ENCODE assay signal across 12 cellular contexts in the genomic region with DNA sequence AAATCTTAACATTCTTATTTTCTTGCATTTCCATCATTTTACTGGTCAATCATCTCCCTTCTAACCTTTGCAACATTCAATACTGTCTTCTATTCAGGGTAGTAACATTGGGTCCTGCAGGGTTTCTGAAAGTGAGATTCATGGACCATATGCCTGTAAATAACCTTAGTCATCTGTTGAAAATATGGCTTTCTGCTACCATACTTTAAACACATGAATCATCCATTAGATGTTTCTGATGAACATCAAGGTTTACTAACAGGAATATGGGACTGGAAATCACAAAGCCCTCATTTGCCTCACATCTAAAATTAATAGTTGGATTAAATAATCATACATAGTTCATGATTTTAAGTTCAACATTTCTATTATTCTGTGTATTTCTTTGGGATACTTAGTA.
DNase-seq lines count a peak whose midpoint lies in the region; ATAC-seq and TF ChIP-seq lines count a peak whose summit lies in the region.
"Had no signal": no experiment of that assay in that cellular context is flagged by ENCODE, and none has a peak within 500 bp of the region (broad histone marks: within the 10 kb centered on the region; RNA-seq: fewer than 3 reads in every experiment).

No MANE protein-coding gene starts in this region.

- peaks cover 21% of the 10 kb centered on the region for H3K4me1 ChIP-seq in osteoblast (ENCODE audit: insufficient read depth, low read length)

- H3K79me2 ChIP-seq in osteoblast (ENCODE audit: insufficient read depth, low read length): no peaks in the 10 kb centered on the region

- H4K20me1 ChIP-seq in osteoblast (ENCODE audit: insufficient read depth, low read length): no peaks in the 10 kb centered on the region

- no peak for TF ChIP-seq CTCF in HFFc6 (IDR thresholded peaks at IDR 0.05)
- TF ChIP-seq CTCF in VCaP (conservative IDR thresholded peaks at IDR 0.05): no peak
- TF ChIP-seq CTCF in nephron (IDR thresholded peaks at IDR 0.05; ENCODE audit: unreplicated experiment in 3 of 3): no peak
- TF ChIP-seq CTCF in osteoblast (IDR thresholded peaks at IDR 0.05; ENCODE audit: extremely low read depth, low read depth, low read length): no peak

- no peak overlapping the region for H2AFZ ChIP-seq in osteoblast (ENCODE audit: low read length)
- H2AFZ ChIP-seq: PC-9 had no signal

- no peaks in the 10 kb centered on the region for H3K36me3 ChIP-seq in osteoblast (ENCODE audit: insufficient read depth, low read length)

- H3K4me3 Mint-ChIP-seq in HFFc6 (no peak overlapping the region), nephron (no peak overlapping the region)
- H3K4me3 Mint-ChIP-seq: T-helper 17 cell had no signal

- ATAC-seq in GM18870 (IDR thresholded peaks at IDR 0.05; ENCODE audit: unreplicated experiment) (peak; percentile 30), left colon (no peak)
- ATAC-seq: T-helper 17 cell had no signal

- no peak overlapping the region for H3K4me3 ChIP-seq in osteoblast (ENCODE audit: insufficient read depth, low read length)
- H3K4me3 ChIP-seq: PC-9, SJCRH30 had no signal

- H3K27ac Mint-ChIP-seq in HFFc6 (peak overlapping the region; percentile 32; the same call in 1 of the 2 replicates), nephron (peak overlapping the region in 2 of 3 experiments; percentile 19 to 53)
- H3K27ac Mint-ChIP-seq: T-helper 17 cell had no signal

- no peaks in the 10 kb centered on the region for H3K27me3 ChIP-seq in osteoblast (ENCODE audit: insufficient read depth, low read length)
- H3K27me3 ChIP-seq: SJCRH30 had no signal

- no peak overlapping the region for H3K4me2 ChIP-seq in osteoblast (ENCODE audit: insufficient read depth, low read length)
- H3K4me2 ChIP-seq: PC-9 had no signal

- H3K36me3 Mint-ChIP-seq in HFFc6 (ENCODE audit: low read depth): no peaks in the 10 kb centered on the region
- H3K36me3 Mint-ChIP-seq in nephron (ENCODE audit: low read depth): no peaks in the 10 kb centered on the region

- H3K9me3 ChIP-seq in osteoblast (ENCODE audit: low read depth, low read length): no peaks in the 10 kb centered on the region
- H3K9me3 ChIP-seq: SJCRH30 had no signal

- peak overlapping the region; percentile 33 for H3K27ac ChIP-seq in VCaP
- no peak overlapping the region for H3K27ac ChIP-seq in osteoblast (ENCODE audit: low read depth, low read length)
- H3K27ac ChIP-seq: PC-9, SJCRH30 had no signal

- H3K9me3 Mint-ChIP-seq in HFFc6 (no peaks in the 10 kb centered on the region), nephron (no peaks in the 10 kb centered on the region)

- H3K4me1 Mint-ChIP-seq in HFFc6 (ENCODE audit: low read depth) (peaks cover 87% of the 10 kb centered on the region), nephron (peaks cover 47% of the 10 kb centered on the region)
- H3K4me1 Mint-ChIP-seq: T-helper 17 cell had no signal

- DNase-seq in HFFc6 (peak; percentile 27), osteoblast (ENCODE audit: insufficient read length, low spot score, missing footprints) (no peak), left colon (no peak), NCI-H2029 (lab: John Stamatoyannopoulos, UW) (no peak)
- DNase-seq: ACHN, NCI-H524 treated with DMSO at 0.1 percent for 48 hours, PC-9, T-helper 17 cell had no signal

- H3K27me3 Mint-ChIP-seq in HFFc6 (ENCODE audit: insufficient read depth) (no peaks in the 10 kb centered on the region), nephron (ENCODE audit: low read depth) (no peaks in the 10 kb centered on the region)

- intact Hi-C loops in left colon (cut with DNase I, micrococcal nuclease): no loop called here
